15 cellular contexts compared by ENCODE assay signal in genomic region chr7:101156277-101156676, GRCh38. TPM values are rescaled to one million over a fixed set of nuclear protein-coding genes. Genes with fewer than 3 reads are reported as not detected.
DNase-seq lines count a peak whose midpoint lies in the region; ATAC-seq and TF ChIP-seq lines count a peak whose summit lies in the region.
"Had no signal": no experiment of that assay in that cellular context is flagged by ENCODE, and none has a peak within 500 bp of the region (broad histone marks: within the 10 kb centered on the region; RNA-seq: fewer than 3 reads in every experiment).

No MANE protein-coding gene starts in this region.

- peak overlapping the region; percentile 11 for H3K27ac Mint-ChIP-seq in MCF 10A (ENCODE audit: low read depth, unreplicated experiment)
- H3K27ac Mint-ChIP-seq in endothelial cell (ENCODE audit: unreplicated experiment): no peak overlapping the region
- H3K27ac Mint-ChIP-seq: stimulated activated naive B cell treated with anti-CD40 and anti-IgM and Interleukin-4, amounts not matched to agents 10 μg/mL and 1 μg/mL and 100 μg/mL, for 72 hours had no signal

- H3K9ac ChIP-seq in OCI-LY3 (ENCODE audit: low read length): no peak overlapping the region

- H3K36me3 Mint-ChIP-seq in MCF 10A (ENCODE audit: insufficient read depth, unreplicated experiment): peaks cover 34% of the 10 kb centered on the region
- peaks cover 14% of the 10 kb centered on the region for H3K36me3 Mint-ChIP-seq in endothelial cell (ENCODE audit: low read depth, unreplicated experiment)

- no peak for TF ChIP-seq CTCF in MCF 10A (IDR thresholded peaks at IDR 0.05; ENCODE audit: unreplicated experiment)
- no peak for TF ChIP-seq CTCF in breast epithelium (IDR thresholded peaks at IDR 0.05)
- TF ChIP-seq CTCF in OCI-LY3 (IDR thresholded peaks at IDR 0.05; ENCODE audit: low read depth, low read length): no peak
- no peak for TF ChIP-seq CTCF in endothelial cell (IDR thresholded peaks at IDR 0.05; ENCODE audit: unreplicated experiment)
- TF ChIP-seq CTCF in retinal pigment epithelial cell (conservative IDR thresholded peaks at IDR 0.05; ENCODE audit: low read depth, low read length): peak; percentile 29

- POLR2A ChIA-PET in MCF 10A (lab: Yijun Ruan, JAX): interaction anchor here (0.6 to 3.5 kb wide), 7 partner anchors 9 to 531 kb away, joined by 3 to 28 read pairs (median 5); partner anchors contain the start of genes PLOD3, TRIM56 and VGF

- intact Hi-C loops in MCF 10A (cut with micrococcal nuclease) (no loop called here), breast epithelium (cut with DNase I; ENCODE audit: low total_unique reads) (no loop called here)

- CTCF ChIA-PET in MCF 10A (lab: Yijun Ruan, JAX): interaction anchor here (0.6 to 6.6 kb wide), 10 partner anchors 12 to 93 kb away, joined by 3 to 70 read pairs (median 4); partner anchors contain the start of gene FIS1

- TF ChIP-seq POLR2A in breast epithelium (IDR thresholded peaks at IDR 0.05): no peak

- BruUV-seq in MCF 10A (replicated peaks; lab: Mats Ljungman, UMichigan): no TSS peak

- no peaks in the 10 kb centered on the region for H4K20me1 ChIP-seq in OCI-LY3 (ENCODE audit: insufficient read depth, low read length)

- DNase-seq in MCF 10A (ENCODE audit: unreplicated experiment) (no peak), breast epithelium (ENCODE audit: low spot score in 2 of 2) (no peak), endothelial cell (ENCODE audit: low spot score) (no peak), retinal pigment epithelial cell (ENCODE audit: low read depth) (no peak), NCI-H1048 (lab: John Stamatoyannopoulos, UW) (no peak)
- DNase-seq: activated CD4-positive, alpha-beta T cell treated with anti-CD3 and anti-CD28 coated beads, Interleukin-2, amount 50 U/mL, for 4 hours; activated effector memory CD4-positive, alpha-beta T cell treated with Interleukin-2 at 50 U/mL for 16 hours; GDM1; NCI-H2029; psoas muscle; stimulated activated CD4-positive, alpha-beta T cell treated with anti-CD3 and anti-CD28 coated beads, Interleukin-4, amount 100 ng/mL, for 24 hours; stimulated activated naive B cell treated with anti-CD40 and anti-IgM and Interleukin-4, amounts not matched to agents 10 μg/mL and 1 μg/mL and 100 μg/mL, for 72 hours had no signal

- H3K9me3 ChIP-seq in breast epithelium (no peaks in the 10 kb centered on the region), OCI-LY3 (ENCODE audit: insufficient read depth, low read length) (no peaks in the 10 kb centered on the region)
- H3K9me3 ChIP-seq: psoas muscle had no signal

- peaks cover 5 to 6% of the 10 kb centered on the region in 2 donors for H3K4me1 ChIP-seq in breast epithelium
- H3K4me1 ChIP-seq in OCI-LY3 (ENCODE audit: low read length): peaks cover 25% of the 10 kb centered on the region
- H3K4me1 ChIP-seq: psoas muscle had no signal

- H3K9me3 Mint-ChIP-seq in MCF 10A (ENCODE audit: unreplicated experiment): no peaks in the 10 kb centered on the region
- H3K9me3 Mint-ChIP-seq in endothelial cell (ENCODE audit: unreplicated experiment): no peaks in the 10 kb centered on the region

- no peak overlapping the region for H3K27ac ChIP-seq in breast epithelium
- peak overlapping the region; percentile 66 for H3K27ac ChIP-seq in OCI-LY3 (ENCODE audit: low read length)
- H3K27ac ChIP-seq: psoas muscle had no signal

- H3K4me3 ChIP-seq in breast epithelium (no peak overlapping the region), OCI-LY3 (ENCODE audit: low read length) (peak overlapping the region; percentile 11; the same call in 1 of the 2 replicates), retinal pigment epithelial cell (ENCODE audit: low read length) (no peak overlapping the region)
- H3K4me3 ChIP-seq: psoas muscle had no signal

- no peak overlapping the region for H2AFZ ChIP-seq in OCI-LY3 (ENCODE audit: low read depth, low read length)

- H3K36me3 ChIP-seq in breast epithelium (no peaks in the 10 kb centered on the region), OCI-LY3 (replicated peaks; ENCODE audit: low read depth, low read length) (peaks cover 27% of the 10 kb centered on the region)

- H3K27me3 ChIP-seq in breast epithelium: no peaks in the 10 kb centered on the region
- H3K27me3 ChIP-seq in OCI-LY3 (ENCODE audit: low read depth, low read length): no peaks in the 10 kb centered on the region

- ATAC-seq in GM21367 (IDR thresholded peaks at IDR 0.05; ENCODE audit: unreplicated experiment) (no peak), HG03342 (IDR thresholded peaks at IDR 0.05; ENCODE audit: unreplicated experiment) (no peak)
- ATAC-seq: psoas muscle; stimulated activated naive B cell treated with anti-CD40 and anti-IgM and Interleukin-4, amounts not matched to agents 10 μg/mL and 1 μg/mL and 100 μg/mL, for 72 hours had no signal

- H3K4me1 Mint-ChIP-seq in MCF 10A (ENCODE audit: insufficient read depth, unreplicated experiment) (peaks cover 35% of the 10 kb centered on the region), endothelial cell (ENCODE audit: unreplicated experiment) (peaks cover 6% of the 10 kb centered on the region)

- H3K27me3 Mint-ChIP-seq in MCF 10A (ENCODE audit: insufficient read depth, unreplicated experiment) (peaks cover 17% of the 10 kb centered on the region), endothelial cell (ENCODE audit: unreplicated experiment) (peaks cover 12% of the 10 kb centered on the region)

- peak overlapping the region; percentile 44 for H3K4me2 ChIP-seq in OCI-LY3 (ENCODE audit: low read length)

- H3K4me3 Mint-ChIP-seq in MCF 10A (ENCODE audit: unreplicated experiment): peak overlapping the region; percentile 42
- H3K4me3 Mint-ChIP-seq in endothelial cell (ENCODE audit: unreplicated experiment): peak overlapping the region; percentile 53

- H3K79me2 ChIP-seq in OCI-LY3 (ENCODE audit: low read length): peaks cover 20% of the 10 kb centered on the region

RNA-seq across cellular contexts. Expression of gene AP1S1, which starts 2.0 kb away (rescaled TPM):
- total RNA-seq in MCF 10A (2022) (72.1 and 72.5 TPM in 2 replicates), breast epithelium (10 to 100 TPM; 29.6 to 55.7 (median 44.6) TPM), endothelial cell (ENCODE audit: unreplicated experiment) (45.6 TPM)

RNA-seq across cellular contexts. Expression of gene VGF, which starts 9.1 kb away (rescaled TPM):
- total RNA-seq in MCF 10A (2022) (11.2 and 12.8 TPM in 2 replicates), breast epithelium (under 1 TPM in 1 of 3 donors, not detected in 2; 0.16 TPM), endothelial cell (ENCODE audit: unreplicated experiment) (0.77 TPM)

RNA-seq across cellular contexts. Expression of gene NAT16, which starts 23.8 kb away (rescaled TPM):
- not detected in 2 replicates for total RNA-seq in MCF 10A (2022)
- not detected for total RNA-seq in breast epithelium
- not detected for total RNA-seq in endothelial cell (ENCODE audit: unreplicated experiment)
- total RNA-seq: psoas muscle had no signal

RNA-seq across cellular contexts. Expression of gene SERPINE1, which starts 29.4 kb away (rescaled TPM):
- total RNA-seq in MCF 10A (2022): 56.7 and 80.6 TPM in 2 replicates
- total RNA-seq in breast epithelium: 10 to 100 TPM in 1 of 3 donors, 1 to 10 TPM in 2; 6.2 to 24.3 (median 7.4) TPM
- 0.80 TPM for total RNA-seq in endothelial cell (ENCODE audit: unreplicated experiment)

RNA-seq across cellular contexts. Expression of gene MOGAT3, which starts 44.6 kb away (rescaled TPM):
- total RNA-seq in MCF 10A (2022) (not detected in 2 replicates), breast epithelium (1 to 10 TPM in 1 of 3 donors, not detected in 2; 2.6 TPM), endothelial cell (ENCODE audit: unreplicated experiment) (not detected)
- total RNA-seq: psoas muscle had no signal
